In the genomic region with DNA sequence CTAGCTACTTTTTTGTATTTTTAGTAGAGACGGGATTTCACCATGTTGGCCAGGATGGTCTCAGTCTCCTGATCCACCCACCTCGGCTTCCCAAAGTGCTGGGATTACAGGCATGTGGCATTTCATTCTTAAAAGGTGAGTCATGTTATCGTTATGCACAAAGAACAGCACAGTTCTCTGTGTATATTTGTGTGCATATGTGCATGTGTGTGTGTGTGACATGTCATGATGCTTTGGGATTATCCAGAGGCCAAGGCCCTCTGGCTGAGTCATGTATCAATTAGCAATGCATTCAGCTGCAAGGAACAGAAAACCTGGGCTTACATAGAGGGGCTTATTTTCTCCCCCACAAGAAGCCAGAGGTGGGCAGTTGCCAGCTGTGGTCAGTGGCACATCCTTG, we compare ENCODE assay signal across 27 cellular contexts.
DNase-seq lines count a peak whose midpoint lies in the region; ATAC-seq and TF ChIP-seq lines count a peak whose summit lies in the region.
"Had no signal": no experiment of that assay in that cellular context is flagged by ENCODE, and none has a peak within 500 bp of the region (broad histone marks: within the 10 kb centered on the region; RNA-seq: fewer than 3 reads in every experiment).

No MANE protein-coding gene starts in this region.

- in situ Hi-C loops in brain microvascular endothelial cell (cut with HindIII; ENCODE audit: low pct_ligation_motif_present, low sequenced_read_pairs), result no loop called here

- H3K27ac ChIP-seq in foreskin keratinocyte (no peak overlapping the region), brain microvascular endothelial cell (no peak overlapping the region)
- H3K27ac ChIP-seq: 22Rv1, thoracic aorta had no signal

- no peak overlapping the region for H3K4me3 Mint-ChIP-seq in activated CD4-positive, alpha-beta memory T cell treated with anti-CD3 and anti-CD28 coated beads for 36 hours
- H3K4me3 Mint-ChIP-seq: activated naive CD4-positive, alpha-beta T cell treated with anti-CD3 and anti-CD28 coated beads, Interleukin-2, amount 10 ng/mL, durations not matched to agents 7 days and 5 days; activated T-cell treated with anti-CD3 and anti-CD28 coated beads, Interleukin-2, amount 50 U/mL, for 24 hours; B cell; central memory CD8-positive, alpha-beta T cell; memory B cell; T-cell had no signal

- TF ChIP-seq CTCF in foreskin keratinocyte (conservative IDR thresholded peaks at IDR 0.05), result no peak
- TF ChIP-seq CTCF in brain microvascular endothelial cell (IDR thresholded peaks at IDR 0.05; ENCODE audit: low read depth, low read length, missing control alignments), result no peak

- no peaks in the 10 kb centered on the region for H3K4me1 Mint-ChIP-seq in activated CD4-positive, alpha-beta memory T cell treated with anti-CD3 and anti-CD28 coated beads for 36 hours (ENCODE audit: low read depth)
- H3K4me1 Mint-ChIP-seq: activated naive CD4-positive, alpha-beta T cell treated with anti-CD3 and anti-CD28 coated beads, Interleukin-2, amount 10 ng/mL, durations not matched to agents 7 days and 5 days; B cell; central memory CD8-positive, alpha-beta T cell; memory B cell; T-cell had no signal

- CTCF ChIA-PET in activated CD4-positive, alpha-beta memory T cell treated with anti-CD3 and anti-CD28 coated beads for 36 hours (lab: Charles Lee), result no interaction called here

- H3K9me3 Mint-ChIP-seq in activated CD4-positive, alpha-beta memory T cell treated with anti-CD3 and anti-CD28 coated beads for 36 hours, result no peaks in the 10 kb centered on the region
- H3K9me3 Mint-ChIP-seq: activated naive CD4-positive, alpha-beta T cell treated with anti-CD3 and anti-CD28 coated beads, Interleukin-2, amount 10 ng/mL, durations not matched to agents 7 days and 5 days; activated T-cell treated with anti-CD3 and anti-CD28 coated beads, Interleukin-2, amount 50 U/mL, for 24 hours; central memory CD8-positive, alpha-beta T cell; memory B cell; T-cell had no signal

- H3K36me3 ChIP-seq in brain microvascular endothelial cell (replicated peaks), result no peaks in the 10 kb centered on the region
- H3K36me3 ChIP-seq: thoracic aorta had no signal

- H3K36me3 Mint-ChIP-seq in activated CD4-positive, alpha-beta memory T cell treated with anti-CD3 and anti-CD28 coated beads for 36 hours, result no peaks in the 10 kb centered on the region
- H3K36me3 Mint-ChIP-seq: activated naive CD4-positive, alpha-beta T cell treated with anti-CD3 and anti-CD28 coated beads, Interleukin-2, amount 10 ng/mL, durations not matched to agents 7 days and 5 days; memory B cell; T-cell had no signal

- H3K27ac Mint-ChIP-seq in activated CD4-positive, alpha-beta memory T cell treated with anti-CD3 and anti-CD28 coated beads for 36 hours, result no peak overlapping the region
- H3K27ac Mint-ChIP-seq: activated naive CD4-positive, alpha-beta T cell treated with anti-CD3 and anti-CD28 coated beads, Interleukin-2, amount 10 ng/mL, durations not matched to agents 7 days and 5 days; activated T-cell treated with anti-CD3 and anti-CD28 coated beads, Interleukin-2, amount 50 U/mL, for 24 hours; B cell; memory B cell; T-cell had no signal

- H3K27me3 ChIP-seq in foreskin keratinocyte (peaks cover 10% of the 10 kb centered on the region), brain microvascular endothelial cell (replicated peaks) (no peaks in the 10 kb centered on the region)

- POLR2A ChIA-PET in activated CD4-positive, alpha-beta memory T cell treated with anti-CD3 and anti-CD28 coated beads for 36 hours (lab: Charles Lee), result no interaction called here

- peaks cover 14% of the 10 kb centered on the region for H3K27me3 Mint-ChIP-seq in activated CD4-positive, alpha-beta memory T cell treated with anti-CD3 and anti-CD28 coated beads for 36 hours

- intact Hi-C loops in activated CD4-positive, alpha-beta memory T cell treated with anti-CD3 and anti-CD28 coated beads for 36 hours (cut with micrococcal nuclease), result no loop called here

- DNase-seq in NCI-H82 (lab: John Stamatoyannopoulos, UW) (peak; percentile 21), NCI-H82 treated with DMSO at 0.1 percent for 48 hours (lab: John Stamatoyannopoulos, UW; ENCODE audit: unreplicated experiment) (no peak), SW480 (ENCODE audit: low spot score) (peak; percentile 26), foreskin keratinocyte (peak; percentile 36 to 55), activated gamma-delta T cell (lab: John Stamatoyannopoulos, UW) (no peak), brain microvascular endothelial cell (no peak)
- no peak for DNase-seq in activated CD4-positive, alpha-beta memory T cell treated with anti-CD3 and anti-CD28 coated beads for 36 hours
- DNase-seq: activated CD8-positive, alpha-beta memory T cell treated with anti-CD3 and anti-CD28 coated beads for 24 hours; activated naive CD4-positive, alpha-beta T cell treated with anti-CD3 and anti-CD28 coated beads, Interleukin-2, amount 10 ng/mL, durations not matched to agents 7 days and 5 days; activated T-cell treated with anti-CD3 and anti-CD28 coated beads, Interleukin-2, amount 50 U/mL, for 24 hours; DMS79; KG1; NCI-H1694 treated with DMSO at 0.1 percent for 48 hours; NCI-H748 treated with DMSO at 0.1 percent for 48 hours; nucleus accumbens; SHP77 treated with DMSO at 0.1 percent for 48 hours; stimulated activated CD4-positive, alpha-beta T cell treated with anti-CD3 and anti-CD28 coated beads, Interleukin-2, amount 100 ng/mL, for 48 hours; stimulated activated naive CD4-positive, alpha-beta T cell treated with Interleukin-2 at 50 U/mL for 16 hours; T-cell had no signal

- H3K4me1 ChIP-seq in foreskin keratinocyte, result no peaks in the 10 kb centered on the region

- H3K4me3 ChIP-seq in brain microvascular endothelial cell (ENCODE audit: low read depth, low read length), result no peak overlapping the region
- H3K4me3 ChIP-seq: GM12878, thoracic aorta had no signal

- ATAC-seq in foreskin keratinocyte, result peak; percentile 39
- ATAC-seq in GM19035 (IDR thresholded peaks at IDR 0.05; ENCODE audit: unreplicated experiment), result no peak
- ATAC-seq: activated CD4-positive, CD25-positive, alpha-beta regulatory T cell treated with anti-CD3 and anti-CD28 coated beads, Interleukin-2, amount 50 U/mL, for 24 hours; GM12878; T-cell had no signal

Comparison
In these comparisons a context has a peak if more than half of its experiments do, and no peak if none do; other contexts are left out.
1. DNase-seq: peak in NCI-H82 (single experiment), SW480 (single experiment) and foreskin keratinocyte (2 of 2); none in NCI-H82 treated with DMSO at 0.1 percent for 48 hours (single experiment), activated gamma-delta T cell (single experiment), brain microvascular endothelial cell (single experiment) and activated CD4-positive, alpha-beta memory T cell treated with anti-CD3 and anti-CD28 coated beads for 36 hours (single experiment).